In the genomic region with DNA sequence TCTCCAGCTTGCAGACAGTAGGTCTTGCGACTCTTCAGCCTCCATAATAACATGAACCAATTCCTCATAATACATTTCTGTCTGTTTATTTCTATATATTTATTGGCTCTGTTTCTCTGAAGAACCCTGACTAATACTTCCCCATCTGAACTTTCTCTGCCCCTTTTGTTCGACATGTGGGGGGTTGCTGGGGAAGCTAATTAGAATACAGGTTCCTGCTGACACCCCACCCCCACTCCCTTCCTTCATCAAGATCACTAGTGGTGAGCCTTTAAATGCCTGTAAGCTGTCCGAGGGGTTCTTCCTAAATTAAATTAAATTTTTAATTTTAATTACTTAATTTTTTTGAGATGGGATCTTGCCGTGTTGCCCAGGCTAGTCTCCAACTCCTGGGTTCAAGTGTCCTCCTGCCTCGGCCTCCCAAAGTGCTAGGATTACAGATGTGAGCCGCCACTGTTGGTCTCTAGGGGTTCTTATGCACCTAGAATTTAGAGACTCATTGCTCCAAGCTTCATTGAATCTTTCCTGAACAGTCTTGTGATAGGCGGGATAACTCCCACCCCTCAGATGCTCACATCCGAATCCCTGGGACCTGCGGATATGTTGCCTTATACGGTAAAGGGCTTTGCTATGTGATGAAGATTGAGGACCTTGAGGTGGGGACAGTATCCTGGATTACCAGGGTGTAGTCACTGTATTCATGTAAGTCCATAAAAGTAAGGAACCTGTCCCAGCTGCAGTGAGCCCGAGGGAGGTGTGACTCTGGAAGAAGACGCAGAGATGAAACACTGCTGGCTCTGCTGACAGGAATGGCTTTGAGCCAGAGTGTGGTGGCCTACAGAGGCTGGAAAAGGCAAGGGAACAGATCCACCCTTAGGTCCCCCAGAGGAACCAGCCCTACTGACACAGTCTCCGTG, we compare ENCODE assay signal across 10 cellular contexts. TPM values are rescaled to one million over a fixed set of nuclear protein-coding genes. Genes with fewer than 3 reads are reported as not detected.
DNase-seq lines count a peak whose midpoint lies in the region; ATAC-seq, FAIRE-seq and TF ChIP-seq lines count a peak whose summit lies in the region.
"Had no signal": no experiment of that assay in that cellular context is flagged by ENCODE, and none has a peak within 500 bp of the region (broad histone marks: within the 10 kb centered on the region; RNA-seq: fewer than 3 reads in every experiment).

No MANE protein-coding gene starts in this region.

- no peak overlapping the region for H3K9ac ChIP-seq in astrocyte (ENCODE audit: low read length)

- H3K9me3 ChIP-seq in Caco-2 (no peaks in the 10 kb centered on the region), astrocyte (ENCODE audit: insufficient read depth, low read depth, low read length) (no peaks in the 10 kb centered on the region)
- H3K9me3 ChIP-seq: tibial nerve had no signal

- POLR2A ChIA-PET in Caco-2 (lab: Charles Lee), result no interaction called here

- no peak overlapping the region for H3K27ac ChIP-seq in astrocyte (ENCODE audit: low read depth, low read length)

- no peaks in the 10 kb centered on the region for H3K9me3 Mint-ChIP-seq in Caco-2 (ENCODE audit: unreplicated experiment)
- peaks cover under 1% of the 10 kb centered on the region for H3K9me3 Mint-ChIP-seq in astrocyte (ENCODE audit: unreplicated experiment)
- no peaks in the 10 kb centered on the region for H3K9me3 Mint-ChIP-seq in neural crest cell

- H3K36me3 ChIP-seq in Caco-2 (ENCODE audit: control insufficient read depth, insufficient read depth, low read length) (no peaks in the 10 kb centered on the region), astrocyte (ENCODE audit: insufficient read depth, low read length) (no peaks in the 10 kb centered on the region)
- H3K36me3 ChIP-seq: tibial nerve had no signal

- CTCF ChIA-PET in Caco-2 (lab: Charles Lee), result interaction anchor here (0.8 kb wide), 1 partner anchor 40 kb away, joined by 3 read pairs; no protein-coding TSS in a partner anchor

- H3K4me2 ChIP-seq in astrocyte (ENCODE audit: low read length), result no peak overlapping the region

- H3K4me3 ChIP-seq in Caco-2 (ENCODE audit: low read depth, low read length), result no peak overlapping the region
- H3K4me3 ChIP-seq in astrocyte (ENCODE audit: insufficient read depth, low read depth, low read length), result no peak overlapping the region
- H3K4me3 ChIP-seq: tibial nerve had no signal

- H3K27me3 Mint-ChIP-seq in Caco-2 (ENCODE audit: insufficient read depth, unreplicated experiment) (no peaks in the 10 kb centered on the region), astrocyte (ENCODE audit: low read depth, unreplicated experiment) (no peaks in the 10 kb centered on the region), neural crest cell (ENCODE audit: low read depth) (no peaks in the 10 kb centered on the region)

- ATAC-seq in GM19328 (IDR thresholded peaks at IDR 0.05; ENCODE audit: unreplicated experiment) (no peak), GM21529 (IDR thresholded peaks at IDR 0.05; ENCODE audit: unreplicated experiment) (no peak)

- H3K4me1 Mint-ChIP-seq in Caco-2 (ENCODE audit: low read depth, unreplicated experiment) (peaks cover 43% of the 10 kb centered on the region), astrocyte (ENCODE audit: low read depth, unreplicated experiment) (peaks cover 45% of the 10 kb centered on the region), neural crest cell (peaks cover 54% of the 10 kb centered on the region)

- no TSS peak for BruUV-seq in Caco-2 (replicated peaks; lab: Mats Ljungman, UMichigan)

- TF ChIP-seq CTCF in Caco-2 (IDR thresholded peaks at IDR 0.05; ENCODE audit: insufficient read depth in 1 of 2, low read depth in 1 of 2, low read length in 1 of 2, severe bottlenecking in 1 of 2, unreplicated experiment in 1 of 2) (no peak), astrocyte (IDR thresholded peaks at IDR 0.05; ENCODE audit: insufficient read depth, low read depth, low read length) (no peak), neural crest cell (conservative IDR thresholded peaks at IDR 0.05) (no peak)

- intact Hi-C loops in Caco-2 (cut with micrococcal nuclease; ENCODE audit: unreplicated experiment), result loop anchor here (5.0 kb wide), 1 partner anchor 78 kb away; no protein-coding TSS in a partner anchor

- FAIRE-seq in astrocyte (lab: Jason Lieb, UNC), result no peak

- peaks cover 68% of the 10 kb centered on the region for H3K79me2 ChIP-seq in astrocyte (ENCODE audit: insufficient read depth, low read length)

- DNase-seq in Caco-2 (no peak), M059J (ENCODE audit: low read depth) (peak; percentile 40), astrocyte (ENCODE audit: low read depth) (no peak), neural crest cell (ENCODE audit: low read depth, low spot score) (no peak), NCI-H524 treated with DMSO at 0.1 percent for 48 hours (lab: John Stamatoyannopoulos, UW) (no peak), NCI-H226 (no peak)
- DNase-seq: kidney glomerular epithelial cell had no signal

- H4K20me1 ChIP-seq in astrocyte (ENCODE audit: insufficient read depth, low read length), result peaks cover 42% of the 10 kb centered on the region

- H3K27ac Mint-ChIP-seq in Caco-2 (ENCODE audit: unreplicated experiment), result peak overlapping the region; percentile 77
- peak overlapping the region; percentile 93 for H3K27ac Mint-ChIP-seq in astrocyte (ENCODE audit: unreplicated experiment)
- peak overlapping the region; percentile 75 for H3K27ac Mint-ChIP-seq in neural crest cell (ENCODE audit: unreplicated experiment)

- H3K4me1 ChIP-seq in Caco-2, result peaks cover 52% of the 10 kb centered on the region
- peaks cover 33% of the 10 kb centered on the region for H3K4me1 ChIP-seq in astrocyte (ENCODE audit: insufficient read depth, low read length)

- H3K4me3 Mint-ChIP-seq in Caco-2 (ENCODE audit: unreplicated experiment) (no peak overlapping the region), astrocyte (ENCODE audit: unreplicated experiment) (no peak overlapping the region), neural crest cell (no peak overlapping the region)

- H3K27me3 ChIP-seq in Caco-2 (replicated peaks; ENCODE audit: control insufficient read depth, insufficient read depth, low read length) (no peaks in the 10 kb centered on the region), astrocyte (ENCODE audit: insufficient read depth, low read length) (no peaks in the 10 kb centered on the region)
- H3K27me3 ChIP-seq: tibial nerve had no signal

- H3K36me3 Mint-ChIP-seq in Caco-2 (ENCODE audit: insufficient read depth, unreplicated experiment) (peaks cover 8% of the 10 kb centered on the region), astrocyte (ENCODE audit: low read depth, unreplicated experiment) (no peaks in the 10 kb centered on the region), neural crest cell (ENCODE audit: low read depth) (no peaks in the 10 kb centered on the region)

- no peak overlapping the region for H2AFZ ChIP-seq in astrocyte (ENCODE audit: low read depth, low read length)

RNA-seq across cellular contexts. Expression of a gene that starts 26.2 kb away (rescaled TPM):
- total RNA-seq in Caco-2 (2022), result 26.3 and 26.9 TPM in 2 replicates
- 250 and 267 TPM in 2 replicates for total RNA-seq in M059J (2014; rRNA removed; shearing (Covaris generic))
- 11.8 and 12.3 TPM in 2 replicates for total RNA-seq in astrocyte
- total RNA-seq in neural crest cell, result 16.2 and 17.3 TPM in 2 replicates
